ENCODE assay signal across 1 cellular context in the genomic region with DNA sequence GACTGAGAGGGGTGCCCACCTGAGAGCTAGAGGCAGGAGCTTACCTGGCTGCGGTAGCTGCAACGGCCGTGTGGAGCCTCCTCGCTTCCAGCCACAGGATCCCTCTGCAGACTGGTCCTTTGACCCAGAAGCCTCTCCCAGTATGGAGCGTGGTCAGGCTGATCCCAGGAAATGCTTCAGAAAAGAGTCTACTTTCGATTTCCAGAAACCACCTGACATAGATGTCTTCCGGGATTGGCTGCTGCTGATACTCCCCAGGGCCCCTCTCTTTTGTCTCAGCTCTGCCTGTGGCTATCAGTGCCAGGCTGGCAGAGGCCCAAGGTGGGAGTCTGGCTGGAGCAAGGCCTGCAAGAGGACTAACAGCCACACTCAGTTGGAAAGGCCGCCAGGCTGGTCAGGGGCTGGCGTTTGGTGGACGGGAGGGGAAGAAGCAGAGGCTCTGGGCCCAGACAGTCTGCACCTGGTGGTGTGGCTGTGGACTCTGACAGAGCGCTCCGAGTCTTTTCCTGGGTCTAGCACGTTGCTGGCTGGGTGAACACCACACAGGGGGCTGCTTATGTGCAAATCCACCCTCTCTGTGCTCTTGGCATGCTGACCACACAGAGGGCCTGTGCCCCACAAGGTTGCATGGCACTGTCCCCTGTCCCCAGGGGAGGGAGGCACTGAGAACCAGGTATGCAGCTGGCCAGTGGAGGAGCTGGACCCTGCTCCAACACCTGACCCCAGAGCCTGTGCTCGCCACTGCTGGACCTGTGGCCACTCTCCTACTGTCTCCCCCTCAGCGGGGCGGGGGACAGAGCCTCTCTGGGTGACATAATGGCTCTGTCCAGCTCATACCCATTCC.
TF ChIP-seq lines count a peak whose summit lies in the region.

A gene with protein sequence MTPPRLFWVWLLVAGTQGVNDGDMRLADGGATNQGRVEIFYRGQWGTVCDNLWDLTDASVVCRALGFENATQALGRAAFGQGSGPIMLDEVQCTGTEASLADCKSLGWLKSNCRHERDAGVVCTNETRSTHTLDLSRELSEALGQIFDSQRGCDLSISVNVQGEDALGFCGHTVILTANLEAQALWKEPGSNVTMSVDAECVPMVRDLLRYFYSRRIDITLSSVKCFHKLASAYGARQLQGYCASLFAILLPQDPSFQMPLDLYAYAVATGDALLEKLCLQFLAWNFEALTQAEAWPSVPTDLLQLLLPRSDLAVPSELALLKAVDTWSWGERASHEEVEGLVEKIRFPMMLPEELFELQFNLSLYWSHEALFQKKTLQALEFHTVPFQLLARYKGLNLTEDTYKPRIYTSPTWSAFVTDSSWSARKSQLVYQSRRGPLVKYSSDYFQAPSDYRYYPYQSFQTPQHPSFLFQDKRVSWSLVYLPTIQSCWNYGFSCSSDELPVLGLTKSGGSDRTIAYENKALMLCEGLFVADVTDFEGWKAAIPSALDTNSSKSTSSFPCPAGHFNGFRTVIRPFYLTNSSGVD (minus strand): TSS at position 144 of the 844 bp plus-strand sequence. CDS start 2,732 bp downstream, outside the sequence.

TF ChIP-seq in HepG2, 621 proteins besides CTCF, POLR2A, EP300 and RAD21 (continued from another document and continues in another):
- TF ChIP-seq, protein P1, sequence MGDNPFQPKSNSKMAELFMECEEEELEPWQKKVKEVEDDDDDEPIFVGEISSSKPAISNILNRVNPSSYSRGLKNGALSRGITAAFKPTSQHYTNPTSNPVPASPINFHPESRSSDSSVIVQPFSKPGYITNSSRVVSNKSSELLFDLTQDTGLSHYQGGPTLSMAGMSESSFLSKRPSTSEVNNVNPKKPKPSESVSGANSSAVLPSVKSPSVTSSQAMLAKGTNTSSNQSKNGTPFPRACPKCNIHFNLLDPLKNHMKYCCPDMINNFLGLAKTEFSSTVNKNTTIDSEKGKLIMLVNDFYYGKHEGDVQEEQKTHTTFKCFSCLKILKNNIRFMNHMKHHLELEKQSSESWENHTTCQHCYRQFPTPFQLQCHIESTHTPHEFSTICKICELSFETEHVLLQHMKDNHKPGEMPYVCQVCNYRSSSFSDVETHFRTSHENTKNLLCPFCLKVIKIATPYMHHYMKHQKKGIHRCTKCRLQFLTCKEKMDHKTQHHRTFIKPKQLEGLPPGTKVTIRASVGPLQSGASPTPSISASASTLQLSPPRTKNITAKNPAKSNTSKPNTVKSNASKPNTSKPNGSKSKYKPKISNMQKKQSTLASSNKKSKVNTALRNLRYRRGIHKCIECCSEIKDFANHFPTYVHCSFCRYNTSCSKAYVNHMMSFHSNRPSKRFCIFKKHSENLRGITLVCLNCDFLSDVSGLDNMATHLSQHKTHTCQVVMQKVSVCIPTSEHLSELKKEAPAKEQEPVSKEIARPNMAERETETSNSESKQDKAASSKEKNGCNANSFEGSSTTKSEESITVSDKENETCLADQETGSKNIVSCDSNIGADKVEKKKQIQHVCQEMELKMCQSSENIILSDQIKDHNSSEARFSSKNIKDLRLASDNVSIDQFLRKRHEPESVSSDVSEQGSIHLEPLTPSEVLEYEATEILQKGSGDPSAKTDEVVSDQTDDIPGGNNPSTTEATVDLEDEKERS (CRISPR knock-in tag; IDR thresholded peaks at IDR 0.05): no peak
- TF ChIP-seq GZF1 (CRISPR knock-in tag; IDR thresholded peaks at IDR 0.05): no peak
- peak; percentile 86 for TF ChIP-seq ZSCAN21 (CRISPR knock-in tag; IDR thresholded peaks at IDR 0.05; ENCODE audit: borderline replicate concordance)
- peak; percentile 60; the same call in 1 of the 2 replicates for TF ChIP-seq ZFP36L1 (CRISPR knock-in tag; IDR thresholded peaks at IDR 0.05)
- TF ChIP-seq, protein P2, sequence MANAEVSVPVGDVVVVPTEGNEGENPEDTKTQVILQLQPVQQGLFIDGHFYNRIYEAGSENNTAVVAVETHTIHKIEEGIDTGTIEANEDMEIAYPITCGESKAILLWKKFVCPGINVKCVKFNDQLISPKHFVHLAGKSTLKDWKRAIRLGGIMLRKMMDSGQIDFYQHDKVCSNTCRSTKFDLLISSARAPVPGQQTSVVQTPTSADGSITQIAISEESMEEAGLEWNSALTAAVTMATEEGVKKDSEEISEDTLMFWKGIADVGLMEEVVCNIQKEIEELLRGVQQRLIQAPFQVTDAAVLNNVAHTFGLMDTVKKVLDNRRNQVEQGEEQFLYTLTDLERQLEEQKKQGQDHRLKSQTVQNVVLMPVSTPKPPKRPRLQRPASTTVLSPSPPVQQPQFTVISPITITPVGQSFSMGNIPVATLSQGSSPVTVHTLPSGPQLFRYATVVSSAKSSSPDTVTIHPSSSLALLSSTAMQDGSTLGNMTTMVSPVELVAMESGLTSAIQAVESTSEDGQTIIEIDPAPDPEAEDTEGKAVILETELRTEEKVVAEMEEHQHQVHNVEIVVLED (CRISPR knock-in tag; IDR thresholded peaks at IDR 0.05; ENCODE audit: borderline replicate concordance): peak; percentile 58; the same call in 1 of the 2 replicates
- TF ChIP-seq, protein P3, sequence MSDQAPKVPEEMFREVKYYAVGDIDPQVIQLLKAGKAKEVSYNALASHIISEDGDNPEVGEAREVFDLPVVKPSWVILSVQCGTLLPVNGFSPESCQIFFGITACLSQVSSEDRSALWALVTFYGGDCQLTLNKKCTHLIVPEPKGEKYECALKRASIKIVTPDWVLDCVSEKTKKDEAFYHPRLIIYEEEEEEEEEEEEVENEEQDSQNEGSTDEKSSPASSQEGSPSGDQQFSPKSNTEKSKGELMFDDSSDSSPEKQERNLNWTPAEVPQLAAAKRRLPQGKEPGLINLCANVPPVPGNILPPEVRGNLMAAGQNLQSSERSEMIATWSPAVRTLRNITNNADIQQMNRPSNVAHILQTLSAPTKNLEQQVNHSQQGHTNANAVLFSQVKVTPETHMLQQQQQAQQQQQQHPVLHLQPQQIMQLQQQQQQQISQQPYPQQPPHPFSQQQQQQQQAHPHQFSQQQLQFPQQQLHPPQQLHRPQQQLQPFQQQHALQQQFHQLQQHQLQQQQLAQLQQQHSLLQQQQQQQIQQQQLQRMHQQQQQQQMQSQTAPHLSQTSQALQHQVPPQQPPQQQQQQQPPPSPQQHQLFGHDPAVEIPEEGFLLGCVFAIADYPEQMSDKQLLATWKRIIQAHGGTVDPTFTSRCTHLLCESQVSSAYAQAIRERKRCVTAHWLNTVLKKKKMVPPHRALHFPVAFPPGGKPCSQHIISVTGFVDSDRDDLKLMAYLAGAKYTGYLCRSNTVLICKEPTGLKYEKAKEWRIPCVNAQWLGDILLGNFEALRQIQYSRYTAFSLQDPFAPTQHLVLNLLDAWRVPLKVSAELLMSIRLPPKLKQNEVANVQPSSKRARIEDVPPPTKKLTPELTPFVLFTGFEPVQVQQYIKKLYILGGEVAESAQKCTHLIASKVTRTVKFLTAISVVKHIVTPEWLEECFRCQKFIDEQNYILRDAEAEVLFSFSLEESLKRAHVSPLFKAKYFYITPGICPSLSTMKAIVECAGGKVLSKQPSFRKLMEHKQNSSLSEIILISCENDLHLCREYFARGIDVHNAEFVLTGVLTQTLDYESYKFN (CRISPR knock-in tag; conservative IDR thresholded peaks at IDR 0.05): peak; percentile 70
- TF ChIP-seq ZNF274 (CRISPR knock-in tag; IDR thresholded peaks at IDR 0.05): no peak
- TF ChIP-seq, protein P4, sequence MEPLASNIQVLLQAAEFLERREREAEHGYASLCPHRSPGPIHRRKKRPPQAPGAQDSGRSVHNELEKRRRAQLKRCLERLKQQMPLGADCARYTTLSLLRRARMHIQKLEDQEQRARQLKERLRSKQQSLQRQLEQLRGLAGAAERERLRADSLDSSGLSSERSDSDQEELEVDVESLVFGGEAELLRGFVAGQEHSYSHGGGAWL (CRISPR knock-in tag; IDR thresholded peaks at IDR 0.05): peak; percentile 15; the same call in 1 of the 2 replicates
- TF ChIP-seq NCOA2 (CRISPR knock-in tag; IDR thresholded peaks at IDR 0.05): peak; percentile 33; the same call in 1 of the 2 replicates
- no peak for TF ChIP-seq CENPX (CRISPR knock-in tag; IDR thresholded peaks at IDR 0.05)
- TF ChIP-seq FOXA3 (CRISPR knock-in tag; IDR thresholded peaks at IDR 0.05): peak; percentile 12; the same call in 1 of the 2 replicates
- no peak for TF ChIP-seq ZNF557 (CRISPR knock-in tag; IDR thresholded peaks at IDR 0.05)
- TF ChIP-seq, protein P5, sequence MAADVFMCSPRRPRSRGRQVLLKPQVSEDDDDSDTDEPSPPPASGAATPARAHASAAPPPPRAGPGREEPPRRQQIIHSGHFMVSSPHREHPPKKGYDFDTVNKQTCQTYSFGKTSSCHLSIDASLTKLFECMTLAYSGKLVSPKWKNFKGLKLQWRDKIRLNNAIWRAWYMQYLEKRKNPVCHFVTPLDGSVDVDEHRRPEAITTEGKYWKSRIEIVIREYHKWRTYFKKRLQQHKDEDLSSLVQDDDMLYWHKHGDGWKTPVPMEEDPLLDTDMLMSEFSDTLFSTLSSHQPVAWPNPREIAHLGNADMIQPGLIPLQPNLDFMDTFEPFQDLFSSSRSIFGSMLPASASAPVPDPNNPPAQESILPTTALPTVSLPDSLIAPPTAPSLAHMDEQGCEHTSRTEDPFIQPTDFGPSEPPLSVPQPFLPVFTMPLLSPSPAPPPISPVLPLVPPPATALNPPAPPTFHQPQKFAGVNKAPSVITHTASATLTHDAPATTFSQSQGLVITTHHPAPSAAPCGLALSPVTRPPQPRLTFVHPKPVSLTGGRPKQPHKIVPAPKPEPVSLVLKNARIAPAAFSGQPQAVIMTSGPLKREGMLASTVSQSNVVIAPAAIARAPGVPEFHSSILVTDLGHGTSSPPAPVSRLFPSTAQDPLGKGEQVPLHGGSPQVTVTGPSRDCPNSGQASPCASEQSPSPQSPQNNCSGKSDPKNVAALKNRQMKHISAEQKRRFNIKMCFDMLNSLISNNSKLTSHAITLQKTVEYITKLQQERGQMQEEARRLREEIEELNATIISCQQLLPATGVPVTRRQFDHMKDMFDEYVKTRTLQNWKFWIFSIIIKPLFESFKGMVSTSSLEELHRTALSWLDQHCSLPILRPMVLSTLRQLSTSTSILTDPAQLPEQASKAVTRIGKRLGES (CRISPR knock-in tag; IDR thresholded peaks at IDR 0.05; ENCODE audit: borderline replicate concordance): no peak
- peak; percentile 85; the same call in 1 of the 2 replicates for TF ChIP-seq MAF1 (CRISPR knock-in tag; IDR thresholded peaks at IDR 0.05; ENCODE audit: borderline replicate concordance)
- TF ChIP-seq REXO4 (CRISPR knock-in tag; IDR thresholded peaks at IDR 0.05; ENCODE audit: borderline replicate concordance): no peak
- TF ChIP-seq, protein P6, sequence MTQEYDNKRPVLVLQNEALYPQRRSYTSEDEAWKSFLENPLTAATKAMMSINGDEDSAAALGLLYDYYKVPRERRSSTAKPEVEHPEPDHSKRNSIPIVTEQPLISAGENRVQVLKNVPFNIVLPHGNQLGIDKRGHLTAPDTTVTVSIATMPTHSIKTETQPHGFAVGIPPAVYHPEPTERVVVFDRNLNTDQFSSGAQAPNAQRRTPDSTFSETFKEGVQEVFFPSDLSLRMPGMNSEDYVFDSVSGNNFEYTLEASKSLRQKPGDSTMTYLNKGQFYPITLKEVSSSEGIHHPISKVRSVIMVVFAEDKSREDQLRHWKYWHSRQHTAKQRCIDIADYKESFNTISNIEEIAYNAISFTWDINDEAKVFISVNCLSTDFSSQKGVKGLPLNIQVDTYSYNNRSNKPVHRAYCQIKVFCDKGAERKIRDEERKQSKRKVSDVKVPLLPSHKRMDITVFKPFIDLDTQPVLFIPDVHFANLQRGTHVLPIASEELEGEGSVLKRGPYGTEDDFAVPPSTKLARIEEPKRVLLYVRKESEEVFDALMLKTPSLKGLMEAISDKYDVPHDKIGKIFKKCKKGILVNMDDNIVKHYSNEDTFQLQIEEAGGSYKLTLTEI (CRISPR knock-in tag; conservative IDR thresholded peaks at IDR 0.05): no peak
- TF ChIP-seq, protein P7, sequence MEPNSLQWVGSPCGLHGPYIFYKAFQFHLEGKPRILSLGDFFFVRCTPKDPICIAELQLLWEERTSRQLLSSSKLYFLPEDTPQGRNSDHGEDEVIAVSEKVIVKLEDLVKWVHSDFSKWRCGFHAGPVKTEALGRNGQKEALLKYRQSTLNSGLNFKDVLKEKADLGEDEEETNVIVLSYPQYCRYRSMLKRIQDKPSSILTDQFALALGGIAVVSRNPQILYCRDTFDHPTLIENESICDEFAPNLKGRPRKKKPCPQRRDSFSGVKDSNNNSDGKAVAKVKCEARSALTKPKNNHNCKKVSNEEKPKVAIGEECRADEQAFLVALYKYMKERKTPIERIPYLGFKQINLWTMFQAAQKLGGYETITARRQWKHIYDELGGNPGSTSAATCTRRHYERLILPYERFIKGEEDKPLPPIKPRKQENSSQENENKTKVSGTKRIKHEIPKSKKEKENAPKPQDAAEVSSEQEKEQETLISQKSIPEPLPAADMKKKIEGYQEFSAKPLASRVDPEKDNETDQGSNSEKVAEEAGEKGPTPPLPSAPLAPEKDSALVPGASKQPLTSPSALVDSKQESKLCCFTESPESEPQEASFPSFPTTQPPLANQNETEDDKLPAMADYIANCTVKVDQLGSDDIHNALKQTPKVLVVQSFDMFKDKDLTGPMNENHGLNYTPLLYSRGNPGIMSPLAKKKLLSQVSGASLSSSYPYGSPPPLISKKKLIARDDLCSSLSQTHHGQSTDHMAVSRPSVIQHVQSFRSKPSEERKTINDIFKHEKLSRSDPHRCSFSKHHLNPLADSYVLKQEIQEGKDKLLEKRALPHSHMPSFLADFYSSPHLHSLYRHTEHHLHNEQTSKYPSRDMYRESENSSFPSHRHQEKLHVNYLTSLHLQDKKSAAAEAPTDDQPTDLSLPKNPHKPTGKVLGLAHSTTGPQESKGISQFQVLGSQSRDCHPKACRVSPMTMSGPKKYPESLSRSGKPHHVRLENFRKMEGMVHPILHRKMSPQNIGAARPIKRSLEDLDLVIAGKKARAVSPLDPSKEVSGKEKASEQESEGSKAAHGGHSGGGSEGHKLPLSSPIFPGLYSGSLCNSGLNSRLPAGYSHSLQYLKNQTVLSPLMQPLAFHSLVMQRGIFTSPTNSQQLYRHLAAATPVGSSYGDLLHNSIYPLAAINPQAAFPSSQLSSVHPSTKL (CRISPR knock-in tag; IDR thresholded peaks at IDR 0.05): peak; percentile 35; the same call in 1 of the 2 replicates
- peak; percentile 91 for TF ChIP-seq KAT8 (CRISPR knock-in tag; IDR thresholded peaks at IDR 0.05)
- TF ChIP-seq ZNF34 (CRISPR knock-in tag; IDR thresholded peaks at IDR 0.05; ENCODE audit: borderline replicate concordance): no peak
- no peak for TF ChIP-seq HNRNPUL1 (IDR thresholded peaks at IDR 0.05; ENCODE audit: low read depth, low read length)
- TF ChIP-seq ZNF549 (CRISPR knock-in tag; IDR thresholded peaks at IDR 0.05): no peak
- TF ChIP-seq, protein P8, sequence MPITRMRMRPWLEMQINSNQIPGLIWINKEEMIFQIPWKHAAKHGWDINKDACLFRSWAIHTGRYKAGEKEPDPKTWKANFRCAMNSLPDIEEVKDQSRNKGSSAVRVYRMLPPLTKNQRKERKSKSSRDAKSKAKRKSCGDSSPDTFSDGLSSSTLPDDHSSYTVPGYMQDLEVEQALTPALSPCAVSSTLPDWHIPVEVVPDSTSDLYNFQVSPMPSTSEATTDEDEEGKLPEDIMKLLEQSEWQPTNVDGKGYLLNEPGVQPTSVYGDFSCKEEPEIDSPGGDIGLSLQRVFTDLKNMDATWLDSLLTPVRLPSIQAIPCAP (CRISPR knock-in tag; IDR thresholded peaks at IDR 0.05; ENCODE audit: low read depth): peak; percentile 99
- TF ChIP-seq ZNF777 (CRISPR knock-in tag; IDR thresholded peaks at IDR 0.05): no peak
- no peak for TF ChIP-seq ZNF326 (CRISPR knock-in tag; IDR thresholded peaks at IDR 0.05; ENCODE audit: borderline replicate concordance)
- TF ChIP-seq MAFK (conservative IDR thresholded peaks at IDR 0.05 in 1 of 2, IDR thresholded peaks at IDR 0.05 in 1 of 2; ENCODE audit: low read length in 2 of 2): no peak; a peak in 1 of 4 replicates
- no peak for TF ChIP-seq ZNF251 (CRISPR knock-in tag; IDR thresholded peaks at IDR 0.05)
- TF ChIP-seq, protein P9, sequence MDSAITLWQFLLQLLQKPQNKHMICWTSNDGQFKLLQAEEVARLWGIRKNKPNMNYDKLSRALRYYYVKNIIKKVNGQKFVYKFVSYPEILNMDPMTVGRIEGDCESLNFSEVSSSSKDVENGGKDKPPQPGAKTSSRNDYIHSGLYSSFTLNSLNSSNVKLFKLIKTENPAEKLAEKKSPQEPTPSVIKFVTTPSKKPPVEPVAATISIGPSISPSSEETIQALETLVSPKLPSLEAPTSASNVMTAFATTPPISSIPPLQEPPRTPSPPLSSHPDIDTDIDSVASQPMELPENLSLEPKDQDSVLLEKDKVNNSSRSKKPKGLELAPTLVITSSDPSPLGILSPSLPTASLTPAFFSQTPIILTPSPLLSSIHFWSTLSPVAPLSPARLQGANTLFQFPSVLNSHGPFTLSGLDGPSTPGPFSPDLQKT (CRISPR knock-in tag; IDR thresholded peaks at IDR 0.05; ENCODE audit: borderline replicate concordance): no peak
